1 cellular context compared by ENCODE assay signal in genomic region chr3:51385621-51386091, GRCh38.
TF ChIP-seq lines count a peak whose summit lies in the region.

No MANE protein-coding gene starts in this region.

TF ChIP-seq in HepG2, 621 proteins besides CTCF, POLR2A, EP300 and RAD21 (continues in another document):
- TF ChIP-seq ZNF280D (CRISPR knock-in tag; IDR thresholded peaks at IDR 0.05) (no peak), ZNF10 (CRISPR knock-in tag; IDR thresholded peaks at IDR 0.05; ENCODE audit: borderline replicate concordance, low read depth) (no peak), ZNF20 (CRISPR knock-in tag; IDR thresholded peaks at IDR 0.05) (no peak), ZNF34 (CRISPR knock-in tag; IDR thresholded peaks at IDR 0.05; ENCODE audit: borderline replicate concordance) (0 out of 2 replicates have a peak, but pooled peaks have one; percentile 7), ZNF788 (CRISPR knock-in tag; IDR thresholded peaks at IDR 0.05; ENCODE audit: borderline replicate concordance) (no peak), ARNT (IDR thresholded peaks at IDR 0.05) (no peak), TAF15 (IDR thresholded peaks at IDR 0.05; ENCODE audit: low read depth, low read length, poor library complexity, severe bottlenecking) (no peak), ZNF768 (CRISPR knock-in tag; IDR thresholded peaks at IDR 0.05) (no peak), ZNF567 (CRISPR knock-in tag; IDR thresholded peaks at IDR 0.05; ENCODE audit: borderline replicate concordance) (no peak), ZNF777 (CRISPR knock-in tag; IDR thresholded peaks at IDR 0.05) (0 out of 2 replicates have a peak, but pooled peaks have one; percentile 23), CREB1 (IDR thresholded peaks at IDR 0.05) (no peak), CREB1 (CRISPR knock-in tag; IDR thresholded peaks at IDR 0.05) (no peak), POLR2AphosphoS5 (IDR thresholded peaks at IDR 0.05; ENCODE audit: low read depth, low read length) (0 out of 2 replicates have a peak, but pooled peaks have one; percentile 3), PRDM10 (CRISPR knock-in tag; IDR thresholded peaks at IDR 0.05; ENCODE audit: low read depth) (no peak), ZSCAN22 (CRISPR knock-in tag; IDR thresholded peaks at IDR 0.05) (no peak), ZNF235 (CRISPR knock-in tag; IDR thresholded peaks at IDR 0.05; ENCODE audit: borderline replicate concordance) (no peak), ZBED4 (CRISPR knock-in tag; IDR thresholded peaks at IDR 0.05; ENCODE audit: borderline replicate concordance) (no peak), ZHX2 (IDR thresholded peaks at IDR 0.05; ENCODE audit: low read depth) (no peak), ZHX2 (CRISPR knock-in tag; IDR thresholded peaks at IDR 0.05; ENCODE audit: borderline replicate concordance) (0 out of 2 replicates have a peak, but pooled peaks have one; percentile 4), ZMAT3 (CRISPR knock-in tag; conservative IDR thresholded peaks at IDR 0.05) (0 out of 2 replicates have a peak, but pooled peaks have one; percentile 30), ZNF124 (CRISPR knock-in tag; IDR thresholded peaks at IDR 0.05) (no peak), ZNF709 (CRISPR knock-in tag; IDR thresholded peaks at IDR 0.05) (0 out of 2 replicates have a peak, but pooled peaks have one; percentile 40), PCBP1 (IDR thresholded peaks at IDR 0.05; ENCODE audit: borderline replicate concordance, low read depth, low read length) (no peak), ZBTB14 (CRISPR knock-in tag; IDR thresholded peaks at IDR 0.05) (no peak), ETV6 (CRISPR knock-in tag; conservative IDR thresholded peaks at IDR 0.05) (no peak), ZNF564 (CRISPR knock-in tag; IDR thresholded peaks at IDR 0.05) (peak; percentile 10; the same call in 1 of the 2 replicates), THAP9 (CRISPR knock-in tag; IDR thresholded peaks at IDR 0.05; ENCODE audit: borderline replicate concordance) (no peak), NCOA5 (CRISPR knock-in tag; IDR thresholded peaks at IDR 0.05) (no peak), E2F1 (CRISPR knock-in tag; IDR thresholded peaks at IDR 0.05) (no peak), ATM (IDR thresholded peaks at IDR 0.05; ENCODE audit: borderline replicate concordance) (no peak), NCOA2 (CRISPR knock-in tag; IDR thresholded peaks at IDR 0.05) (no peak; the same call in 1 of the 2 replicates), HOMEZ (CRISPR knock-in tag; IDR thresholded peaks at IDR 0.05; ENCODE audit: low read depth) (no peak), MED8 (CRISPR knock-in tag; IDR thresholded peaks at IDR 0.05; ENCODE audit: insufficient replicate concordance) (no peak)
